ENCODE assay signal across 30 cellular contexts in the genomic region with DNA sequence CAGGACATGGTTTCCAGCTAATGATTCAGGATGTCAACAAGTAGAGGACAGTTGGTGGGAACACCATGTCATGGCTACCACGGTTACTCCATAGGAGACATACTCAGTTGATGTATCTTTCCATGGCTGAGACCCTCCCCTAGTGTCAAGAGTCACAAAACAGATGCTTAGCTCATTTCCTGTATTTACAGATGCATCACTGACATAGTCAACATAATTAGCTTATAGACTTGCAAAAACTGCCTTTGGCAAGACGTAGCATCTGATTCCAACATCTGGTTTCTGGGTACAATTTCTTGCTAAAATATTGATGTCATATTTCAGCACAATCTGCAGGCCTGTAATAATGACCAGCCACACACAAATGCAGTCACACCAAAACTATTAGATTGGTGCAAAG.
"Had no signal": no experiment of that assay in that cellular context is flagged by ENCODE, and none has a peak within 500 bp of the region (broad histone marks: within the 10 kb centered on the region; RNA-seq: fewer than 3 reads in every experiment).

No MANE protein-coding gene starts in this region.

- H3K9me3 ChIP-seq: adrenal gland, body of pancreas, esophagus muscularis mucosa, gastrocnemius medialis had no signal

- ATAC-seq: activated CD4-positive, alpha-beta T cell treated with anti-CD3 and anti-CD28 coated beads for 36 hours; activated CD8-positive, alpha-beta memory T cell treated with anti-CD3 and anti-CD28 coated beads, Interleukin-2, amount 10 ng/mL, durations not matched to agents 7 days and 5 days; activated CD8-positive, alpha-beta T cell treated with anti-CD3 and anti-CD28 coated beads, Interleukin-2, amount 10 ng/mL, durations not matched to agents 7 days and 5 days; activated naive CD8-positive, alpha-beta T cell treated with anti-CD3 and anti-CD28 coated beads, Interleukin-2, amount 50 U/mL, for 24 hours; body of pancreas; effector memory CD8-positive, alpha-beta T cell; foreskin keratinocyte; gastrocnemius medialis; heart right ventricle had no signal

- FAIRE-seq: colon had no signal

- H3K4me1 ChIP-seq: adrenal gland, body of pancreas, esophagus muscularis mucosa, foreskin keratinocyte, gastrocnemius medialis, heart right ventricle had no signal

- DNase-seq: activated CD4-positive, alpha-beta memory T cell treated with anti-CD3 and anti-CD28 coated beads for 36 hours; activated CD4-positive, alpha-beta T cell treated with anti-CD3 and anti-CD28 coated beads for 36 hours; activated CD4-positive, alpha-beta T cell treated with anti-CD3 and anti-CD28 coated beads, Interleukin-2, amount 10 ng/mL, durations not matched to agents 24 days and 14 days; activated CD4-positive, CD25-positive, alpha-beta regulatory T cell; activated CD4-positive, CD25-positive, alpha-beta regulatory T cell treated with anti-CD3 and anti-CD28 coated beads, Interleukin-2, amount 50 U/mL, for 72 hours; activated CD8-positive, alpha-beta memory T cell treated with anti-CD3 and anti-CD28 coated beads, Interleukin-2, amount 10 ng/mL, durations not matched to agents 7 days and 5 days; activated CD8-positive, alpha-beta memory T cell treated with anti-CD3 and anti-CD28 coated beads, Interleukin-2, amount 50 U/mL, for 4 hours; activated CD8-positive, alpha-beta T cell treated with anti-CD3 and anti-CD28 coated beads, Interleukin-2, amount 10 ng/mL, durations not matched to agents 7 days and 5 days; activated effector memory CD4-positive, alpha-beta T cell treated with anti-CD3 and anti-CD28 coated beads, Interleukin-2, amount 50 U/mL, for 16 hours; activated naive CD4-positive, alpha-beta T cell treated with anti-CD3 and anti-CD28 coated beads for 36 hours; activated naive CD8-positive, alpha-beta T cell treated with anti-CD3 and anti-CD28 coated beads for 36 hours; activated naive CD8-positive, alpha-beta T cell treated with anti-CD3 and anti-CD28 coated beads, Interleukin-2, amount 50 U/mL, for 24 hours; activated T-cell treated with anti-CD3 and anti-CD28 coated beads, Interleukin-2, amount 50 U/mL, for 1 hour; activated T-cell treated with anti-CD3 and anti-CD28 coated beads, Interleukin-2, amount 50 U/mL, for 48 hours; adrenal gland; amygdala; aorta; body of pancreas; caudate nucleus; cortex of kidney; dermis blood vessel endothelial cell; effector CD4-positive, alpha-beta T cell; effector memory CD8-positive, alpha-beta T cell; erythroblast; foreskin keratinocyte; gastrocnemius medialis; heart right ventricle; T-helper 2 cell had no signal

- H3K27me3 ChIP-seq: adrenal gland, body of pancreas, esophagus muscularis mucosa, foreskin keratinocyte, gastrocnemius medialis, heart right ventricle had no signal

- H3K4me3 ChIP-seq: adrenal gland, body of pancreas, esophagus muscularis mucosa, gastrocnemius medialis, heart right ventricle had no signal

- H3K36me3 ChIP-seq: adrenal gland, esophagus muscularis mucosa, gastrocnemius medialis, heart right ventricle had no signal

- H3K27ac ChIP-seq: adrenal gland, body of pancreas, esophagus muscularis mucosa, foreskin keratinocyte, gastrocnemius medialis, heart right ventricle had no signal
